ENCODE assay signal across 8 cellular contexts in the genomic region with DNA sequence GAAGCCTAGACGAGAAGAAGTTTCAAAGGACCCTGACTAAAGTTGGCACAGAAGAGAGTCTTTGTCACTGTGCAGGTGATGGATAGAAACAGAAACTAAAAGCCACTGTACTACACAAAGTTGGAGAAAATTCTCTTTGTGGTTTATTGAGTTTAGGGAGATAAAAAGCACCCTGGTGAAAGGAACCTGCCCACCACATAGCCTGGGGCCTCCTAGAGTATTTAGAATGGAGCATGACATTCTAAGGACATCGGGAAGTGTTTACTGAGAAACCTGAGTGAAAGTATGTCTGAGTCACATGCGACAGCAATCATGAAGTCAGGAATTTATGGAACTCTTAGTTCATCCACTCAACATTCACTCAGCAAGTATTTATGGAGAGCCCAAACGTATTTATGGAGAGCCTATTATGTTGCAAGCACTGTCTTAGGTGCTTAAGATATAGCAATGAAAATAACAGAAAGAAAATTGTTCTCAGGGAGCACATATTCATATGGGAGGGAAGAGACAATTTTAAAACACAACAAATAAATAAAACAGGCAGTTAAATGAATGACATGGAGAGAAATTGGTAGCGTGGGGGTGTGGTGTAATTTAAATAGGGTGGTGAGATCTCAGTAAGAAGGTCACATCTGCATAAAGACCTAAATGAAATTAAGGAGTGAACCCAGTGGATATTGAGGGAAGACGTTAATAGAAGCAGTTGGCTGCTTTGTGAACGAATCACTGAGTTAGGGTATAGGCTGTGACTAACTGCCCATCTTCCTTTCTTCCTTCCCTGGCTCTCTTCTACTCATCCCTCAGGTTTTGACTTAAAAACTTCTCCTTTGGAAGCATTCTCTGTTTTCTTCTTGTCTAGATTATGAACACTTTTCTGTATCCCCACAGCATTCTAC.
DNase-seq lines count a peak whose midpoint lies in the region; ATAC-seq and TF ChIP-seq lines count a peak whose summit lies in the region.

No MANE protein-coding gene starts in this region.

- H3K4me1 ChIP-seq in transverse colon, result peaks cover 0 to 41% (median 20%) of the 10 kb centered on the region in 4 donors

- H3K36me3 ChIP-seq in transverse colon, result no peaks in the 10 kb centered on the region

- WGBS in transverse colon (ENCODE audit: low coverage in 1 of 2), 2 donors, result 49 to 52% methylated on average over 7 of the region's 7 CpGs

- H3K27me3 ChIP-seq in transverse colon, result no peaks in the 10 kb centered on the region

- no peak for TF ChIP-seq EP300 in transverse colon (IDR thresholded peaks at IDR 0.05; ENCODE audit: low read depth)

- H3K4me3 ChIP-seq in fibroblast of the aortic adventitia (ENCODE audit: low read depth, low read length), result no peak overlapping the region
- H3K4me3 ChIP-seq in transverse colon, result no peak overlapping the region

- TF ChIP-seq CTCF in fibroblast of the aortic adventitia (IDR thresholded peaks at IDR 0.05; ENCODE audit: insufficient read depth, low read length), result no peak
- TF ChIP-seq CTCF in transverse colon (IDR thresholded peaks at IDR 0.05), result no peak

- peak; percentile 61 to 66 for ATAC-seq in activated CD4-positive, CD25-positive, alpha-beta regulatory T cell treated with anti-CD3 and anti-CD28 coated beads, Interleukin-2, amount 50 U/mL, for 24 hours
- ATAC-seq in HG02938 (IDR thresholded peaks at IDR 0.05; ENCODE audit: unreplicated experiment), result peak; percentile 60

- no peak for DNase-seq in activated CD4-positive, CD25-positive, alpha-beta regulatory T cell (lab: John Stamatoyannopoulos, UW)
- DNase-seq in RPMI8226 (peak; percentile 15), fibroblast of the aortic adventitia (ENCODE audit: low read depth) (peak; percentile 82), transverse colon (no peak), hypothalamus (lab: John Stamatoyannopoulos, UW) (no peak)
- DNase-seq in stimulated activated CD8-positive, alpha-beta memory T cell treated with anti-CD3 and anti-CD28 coated beads, Interleukin-4, amount 100 ng/mL, for 48 hours, result no peak

- peak overlapping the region; percentile 45 to 58 (median 48) for H3K27ac ChIP-seq in transverse colon

- TF ChIP-seq POLR2A in transverse colon (IDR thresholded peaks at IDR 0.05), result no peak

- intact Hi-C loops in transverse colon (cut with DNase I; ENCODE audit: low total_unique reads), result no loop called here

- in situ Hi-C loops in transverse colon (cut with MboI; ENCODE audit: low pct_ligation_motif_present in 1 of 4, low pct_unique_long_range_greater_than_20kb in 1 of 4, low sequenced_read_pairs in 3 of 4), result no loop called here

- H3K9me3 ChIP-seq in transverse colon, result no peaks in the 10 kb centered on the region

Comparison
In these comparisons a context has a peak if more than half of its experiments do, and no peak if none do; other contexts are left out.
1. DNase-seq: peak in RPMI8226 (single experiment) and fibroblast of the aortic adventitia (single experiment); none in activated CD4-positive, CD25-positive, alpha-beta regulatory T cell (0 of 4), transverse colon (single experiment), hypothalamus (0 of 51) and stimulated activated CD8-positive, alpha-beta memory T cell treated with anti-CD3 and anti-CD28 coated beads, Interleukin-4, amount 100 ng/mL, for 48 hours (single experiment).